In genomic region chr15:88913017-88913849, GRCh38 we compare ENCODE assay signal across 8 cellular contexts. TPM values are rescaled to one million over a fixed set of nuclear protein-coding genes. Genes with fewer than 3 reads are reported as not detected.
DNase-seq lines count a peak whose midpoint lies in the region; ATAC-seq and TF ChIP-seq lines count a peak whose summit lies in the region.

MFGE8 (minus strand) TSS chr15:88913379; CDS start chr15:88913319, 60 bp downstream.

- no peaks in the 10 kb centered on the region for H3K9me3 Mint-ChIP-seq in activated naive CD4-positive, alpha-beta T cell treated with anti-CD3 and anti-CD28 coated beads, Interleukin-2, amount 50 U/mL, for 24 hours

- H3K27me3 Mint-ChIP-seq in activated naive CD4-positive, alpha-beta T cell treated with anti-CD3 and anti-CD28 coated beads, Interleukin-2, amount 50 U/mL, for 24 hours = no peaks in the 10 kb centered on the region

- H3K9me3 ChIP-seq in osteoblast (ENCODE audit: low read depth, low read length) (no peaks in the 10 kb centered on the region), thoracic aorta (no peaks in the 10 kb centered on the region)

- H3K4me1 ChIP-seq in osteoblast (ENCODE audit: insufficient read depth, low read length) (peaks cover 42% of the 10 kb centered on the region), thoracic aorta (ENCODE audit: control insufficient read depth in 1 of 2, low read depth in 2 of 2) (peaks cover 18 to 40% of the 10 kb centered on the region in 2 donors)

- H3K27ac ChIP-seq in C4-2B (peak within 1 kb of the TSS; percentile 59), osteoblast (ENCODE audit: low read depth, low read length) (peak within 1 kb of the TSS; percentile 96), thoracic aorta (peak within 1 kb of the TSS; percentile 88 to 98)

- H3K27me3 ChIP-seq in osteoblast (ENCODE audit: insufficient read depth, low read length) = no peaks in the 10 kb centered on the region
- no peaks in the 10 kb centered on the region for H3K27me3 ChIP-seq in thoracic aorta (replicated peaks; ENCODE audit: insufficient read depth)

- H2AFZ ChIP-seq in osteoblast (ENCODE audit: low read length) = peak within 1 kb of the TSS; percentile 86

- TF ChIP-seq CTCF in C4-2B (conservative IDR thresholded peaks at IDR 0.05) (no peak), osteoblast (IDR thresholded peaks at IDR 0.05; ENCODE audit: extremely low read depth, low read depth, low read length) (no peak), thoracic aorta (IDR thresholded peaks at IDR 0.05) (no peak)

- DNase-seq in glomerular visceral epithelial cell (ENCODE audit: extremely low spot score) (peak; percentile 79), osteoblast (ENCODE audit: insufficient read length, low spot score, missing footprints) (peak; percentile 96), thoracic aorta (ENCODE audit: low spot score) (no peak)

- peak within 1 kb of the TSS; percentile 66 for H3K27ac Mint-ChIP-seq in activated naive CD4-positive, alpha-beta T cell treated with anti-CD3 and anti-CD28 coated beads, Interleukin-2, amount 50 U/mL, for 24 hours

- H3K4me1 Mint-ChIP-seq in activated naive CD4-positive, alpha-beta T cell treated with anti-CD3 and anti-CD28 coated beads, Interleukin-2, amount 50 U/mL, for 24 hours = peaks cover 36% of the 10 kb centered on the region

- H3K36me3 Mint-ChIP-seq in activated naive CD4-positive, alpha-beta T cell treated with anti-CD3 and anti-CD28 coated beads, Interleukin-2, amount 50 U/mL, for 24 hours = no peaks in the 10 kb centered on the region

- peak within 1 kb of the TSS; percentile 96 for H3K4me3 ChIP-seq in osteoblast (ENCODE audit: insufficient read depth, low read length)
- H3K4me3 ChIP-seq in thoracic aorta = peak within 1 kb of the TSS; percentile 99

- peaks cover 46% of the 10 kb centered on the region for H3K79me2 ChIP-seq in osteoblast (ENCODE audit: insufficient read depth, low read length)

- H3K36me3 ChIP-seq in osteoblast (ENCODE audit: insufficient read depth, low read length) (peaks cover 27% of the 10 kb centered on the region), thoracic aorta (peaks cover 17% of the 10 kb centered on the region)

- H3K4me3 Mint-ChIP-seq in activated naive CD4-positive, alpha-beta T cell treated with anti-CD3 and anti-CD28 coated beads, Interleukin-2, amount 50 U/mL, for 24 hours = peak within 1 kb of the TSS; percentile 95

- peak within 1 kb of the TSS; percentile 99 for H3K4me2 ChIP-seq in osteoblast (ENCODE audit: insufficient read depth, low read length)

- H4K20me1 ChIP-seq in osteoblast (ENCODE audit: insufficient read depth, low read length) = peaks cover 27% of the 10 kb centered on the region

- peak; percentile 86 for ATAC-seq in GM19438 (IDR thresholded peaks at IDR 0.05; ENCODE audit: low read depth, unreplicated experiment)
- ATAC-seq in HG03558 (IDR thresholded peaks at IDR 0.05; ENCODE audit: extremely low read depth, unreplicated experiment) = peak; percentile 79
- ATAC-seq in SK-N-SH treated with all-trans-retinoic acid at 6 μM for 48 hours = peak; percentile 91
- peak; percentile 22 for ATAC-seq in thoracic aorta (ENCODE audit: insufficient number of reproducible peaks, low FRiP score, low read depth)

TF ChIP-seq in SK-N-SH treated with all-trans-retinoic acid at 6 μM for 48 hours, 23 proteins besides CTCF, POLR2A, EP300 and RAD21:
- TF ChIP-seq ZNF8 (CRISPR knock-in tag; IDR thresholded peaks at IDR 0.05) (no peak), ISL1 (CRISPR knock-in tag; IDR thresholded peaks at IDR 0.05) (no peak), ZC3H10 (CRISPR knock-in tag; IDR thresholded peaks at IDR 0.05) (no peak), TCF4 (CRISPR knock-in tag; IDR thresholded peaks at IDR 0.05; ENCODE audit: borderline replicate concordance) (no peak), PATZ1 (CRISPR knock-in tag; IDR thresholded peaks at IDR 0.05; ENCODE audit: borderline replicate concordance) (no peak), PPARA (CRISPR knock-in tag; IDR thresholded peaks at IDR 0.05; ENCODE audit: borderline replicate concordance) (no peak), ARNTL (CRISPR knock-in tag; IDR thresholded peaks at IDR 0.05; ENCODE audit: borderline replicate concordance, low read depth) (no peak), ZNF70 (CRISPR knock-in tag; IDR thresholded peaks at IDR 0.05) (no peak), CSDC2 (CRISPR knock-in tag; IDR thresholded peaks at IDR 0.05) (no peak), OSR1 (CRISPR knock-in tag; IDR thresholded peaks at IDR 0.05) (no peak), BACH2 (CRISPR knock-in tag; IDR thresholded peaks at IDR 0.05; ENCODE audit: borderline replicate concordance) (no peak)

RNA-seq across cellular contexts. Expression of gene MFGE8, which starts in this region (rescaled TPM):
- total RNA-seq in osteoblast = 195 and 209 TPM in 2 replicates
- total RNA-seq in thoracic aorta = 1,000 to 10,000 TPM; 1,687 to 3,053 TPM

Comparison
In these comparisons a context has a peak if more than half of its experiments do, and no peak if none do; other contexts are left out.
1. ATAC-seq: peak in every context shown above with its lines; median percentile 91 in SK-N-SH treated with all-trans-retinoic acid at 6 μM for 48 hours; 86 in GM19438; 79 in HG03558; 22 in thoracic aorta.